ENCODE assay signal across 8 cellular contexts in the genomic region with DNA sequence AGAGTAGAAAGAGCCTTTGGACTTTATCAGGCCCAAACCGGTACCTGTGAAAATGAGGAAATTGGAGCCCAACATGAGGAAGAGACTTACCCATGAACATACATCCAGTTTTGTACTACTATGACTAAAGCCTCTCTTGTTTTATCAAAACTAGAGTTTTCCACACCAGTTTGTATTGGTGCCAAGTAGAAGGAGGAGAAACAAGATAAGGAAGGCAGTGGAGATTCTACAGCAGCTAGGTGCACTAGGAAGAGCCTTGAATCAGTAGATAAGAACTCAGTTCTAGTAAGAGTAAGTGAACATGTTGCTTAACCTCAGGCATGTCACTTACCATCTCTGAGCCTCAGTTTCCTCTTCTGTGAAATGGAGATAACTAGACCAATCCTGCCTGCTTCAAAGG. TPM values are rescaled to one million over a fixed set of nuclear protein-coding genes. Genes with fewer than 3 reads are reported as not detected.
"Had no signal": no experiment of that assay in that cellular context is flagged by ENCODE, and none has a peak within 500 bp of the region (broad histone marks: within the 10 kb centered on the region; RNA-seq: fewer than 3 reads in every experiment).

No MANE protein-coding gene starts in this region.

- H3K4me2 ChIP-seq: GM23338 had no signal

- H3K9me3 ChIP-seq: HAP-1 had no signal

- H3K36me3 ChIP-seq: HAP-1 had no signal

- H2AFZ ChIP-seq: GM23338 had no signal

- DNase-seq: H7, HFFc6, IMR-90, KBM-7 had no signal

- ATAC-seq: GM23338, HCT116 had no signal

- H3K4me1 ChIP-seq: HAP-1 had no signal

- H3K4me3 ChIP-seq: GM23338, HAP-1 had no signal

RNA-seq across cellular contexts. Expression of a gene that starts 13.7 kb away (rescaled TPM):
- total RNA-seq: HFFc6, HT-29, IMR-90 had no signal
- polyA plus RNA-seq: IMR-90 had no signal
